Comparison of ENCODE assay signal across 15 cellular contexts in genomic region chr19:40922185-40923160, GRCh38. TPM values are rescaled to one million over a fixed set of nuclear protein-coding genes. Genes with fewer than 3 reads are reported as not detected.
A peak's percentile ranks its signal among the peaks of the same experiment; 100 is the strongest.
DNase-seq lines count a peak whose midpoint lies in the region; ATAC-seq and TF ChIP-seq lines count a peak whose summit lies in the region.
"Not testable (repeated sequence)": the region's sequence is repeated elsewhere in the genome, so short reads cannot be mapped to it uniquely, and the experiment has no call there.
"Had no signal": no experiment of that assay in that cellular context is flagged by ENCODE, and none has a peak within 500 bp of the region (broad histone marks: within the 10 kb centered on the region; RNA-seq: fewer than 3 reads in every experiment).

No MANE protein-coding gene starts in this region.

- peaks cover 14% of the 10 kb centered on the region for H3F3A ChIP-seq in smooth muscle cell (ENCODE audit: low read depth)

- not testable (repeated sequence) for H4K20me1 ChIP-seq in smooth muscle cell (ENCODE audit: low read depth)

- H3K36me3 ChIP-seq in HUES6 (ENCODE audit: control insufficient read depth, insufficient read depth, low read length); right lobe of liver; mucosa of rectum (ENCODE audit: control insufficient read depth in 2 of 2, insufficient read depth in 2 of 2, low read length in 2 of 2); smooth muscle cell (ENCODE audit: low read depth); vagina: not testable (repeated sequence)

- H3K4me2 ChIP-seq in smooth muscle cell, result peak overlapping the region; percentile 26

- peak overlapping the region; percentile 0 for H3K9ac ChIP-seq in HUES6 (ENCODE audit: low read length)
- H3K9ac ChIP-seq in mucosa of rectum (ENCODE audit: low read depth in 1 of 2, low read length in 2 of 2); smooth muscle cell (ENCODE audit: low read depth): not testable (repeated sequence)

- WGBS in right lobe of liver (ENCODE audit: insufficient coverage, low coverage, low lambda C conversion rate, missing lambda C conversion rate), result 50% methylated on average over 10 of the region's 12 CpGs
- WGBS in smooth muscle cell (ENCODE audit: low lambda C conversion rate), result 52% methylated on average over 12 of the region's 12 CpGs

- not testable (repeated sequence) for H3K4me3 ChIP-seq in HUES6 (ENCODE audit: low read depth, low read length); fibroblast of the aortic adventitia (ENCODE audit: low read depth, low read length); right lobe of liver; smooth muscle cell; vagina
- peak overlapping the region in 1 of 2 donors; percentile 5 for H3K4me3 ChIP-seq in mucosa of rectum (ENCODE audit: low read length in 2 of 2)

- TF ChIP-seq POLR2A in right lobe of liver (IDR thresholded peaks at IDR 0.05); vagina (IDR thresholded peaks at IDR 0.05): not testable (repeated sequence)

- H3K79me2 ChIP-seq in smooth muscle cell (ENCODE audit: low read depth), result not testable (repeated sequence)

- H3K27ac ChIP-seq in HUES6 (ENCODE audit: low read depth, low read length); smooth muscle cell (ENCODE audit: low read depth): not testable (repeated sequence)
- H3K27ac ChIP-seq in right lobe of liver (peak overlapping the region in 2 of 3 donors; percentile 56 to 84), mucosa of rectum (ENCODE audit: low read depth in 2 of 2, low read length in 2 of 2) (peak overlapping the region; percentile 74 to 83), vagina (peak overlapping the region; percentile 27)

- H3K27me3 ChIP-seq in HUES6 (ENCODE audit: control insufficient read depth, insufficient read depth, low read length); right lobe of liver; mucosa of rectum (ENCODE audit: control insufficient read depth in 2 of 2, insufficient read depth in 2 of 2, low read length in 2 of 2); smooth muscle cell (ENCODE audit: low read depth); vagina: not testable (repeated sequence)

- ATAC-seq in right lobe of liver, result not testable (repeated sequence)

- intact Hi-C loops in right lobe of liver (cut with DNase I); vagina (cut with DNase I): not testable (repeated sequence)

- H3K4me1 ChIP-seq in HUES6 (ENCODE audit: control insufficient read depth, insufficient read depth, low read length), result peaks cover 15% of the 10 kb centered on the region; the same call in 1 of the 2 replicates
- peaks cover 0 to 25% (median 13%) of the 10 kb centered on the region in 4 donors for H3K4me1 ChIP-seq in right lobe of liver
- H3K4me1 ChIP-seq in mucosa of rectum (ENCODE audit: control insufficient read depth in 2 of 2, insufficient read depth in 2 of 2, low read length in 2 of 2), result peaks cover 12 to 31% of the 10 kb centered on the region in 2 donors
- not testable (repeated sequence) for H3K4me1 ChIP-seq in smooth muscle cell (ENCODE audit: low read depth)
- H3K4me1 ChIP-seq in vagina, result peaks cover 22% of the 10 kb centered on the region

- TF ChIP-seq CTCF in fibroblast of the aortic adventitia (IDR thresholded peaks at IDR 0.05; ENCODE audit: insufficient read depth, low read length); right lobe of liver (IDR thresholded peaks at IDR 0.05); smooth muscle cell (IDR thresholded peaks at IDR 0.05; ENCODE audit: borderline replicate concordance, insufficient read depth, poor library complexity, severe bottlenecking); vagina (IDR thresholded peaks at IDR 0.05): not testable (repeated sequence)

- not testable (repeated sequence) for H2AFZ ChIP-seq in smooth muscle cell (ENCODE audit: low read depth)

- H3K9me3 ChIP-seq in HUES6 (ENCODE audit: control insufficient read depth, insufficient read depth, low read depth, low read length), result peaks cover 12% of the 10 kb centered on the region; the same call in 1 of the 2 replicates
- H3K9me3 ChIP-seq in right lobe of liver; mucosa of rectum (ENCODE audit: control insufficient read depth in 2 of 2, low read length in 2 of 2); smooth muscle cell (replicated peaks; ENCODE audit: low read depth); vagina: not testable (repeated sequence)

- peak; percentile 42 for DNase-seq in ELF-1 (ENCODE audit: low read depth, low spot score)
- DNase-seq in amniotic epithelial cell (ENCODE audit: low read depth), result peak; percentile 93
- DNase-seq in fibroblast of the aortic adventitia (ENCODE audit: low read depth), result peak; percentile 58
- not testable (repeated sequence) for DNase-seq in right lobe of liver; smooth muscle cell (lab: John Stamatoyannopoulos, UW; ENCODE audit: unreplicated experiment); vagina (ENCODE audit: extremely low spot score in 2 of 2)

RNA-seq across cellular contexts. Expression of gene CYP2A7, which starts 40.4 kb away (rescaled TPM):
- total RNA-seq in fibroblast of the aortic adventitia (ENCODE audit: low replicate concordance) (not detected in 2 replicates), right lobe of liver (1,000 to 10,000 TPM in 1 of 6 experiments, 100 to 1,000 TPM in 2, 10 to 100 TPM in 1, 1 to 10 TPM in 2; 2.5 to 2,068 (median 134) TPM), smooth muscle cell (not detected in 2 replicates), vagina (4.9 TPM)
- polyA plus RNA-seq in smooth muscle cell, result not detected in 2 replicates
- total RNA-seq: A673; CD8-positive, alpha-beta T cell; H1; HepG2; M059J; OCI-LY7 had no signal
- polyA plus RNA-seq: HepG2, SK-N-SH had no signal
